ENCODE assay signal across 23 cellular contexts in the genomic region with DNA sequence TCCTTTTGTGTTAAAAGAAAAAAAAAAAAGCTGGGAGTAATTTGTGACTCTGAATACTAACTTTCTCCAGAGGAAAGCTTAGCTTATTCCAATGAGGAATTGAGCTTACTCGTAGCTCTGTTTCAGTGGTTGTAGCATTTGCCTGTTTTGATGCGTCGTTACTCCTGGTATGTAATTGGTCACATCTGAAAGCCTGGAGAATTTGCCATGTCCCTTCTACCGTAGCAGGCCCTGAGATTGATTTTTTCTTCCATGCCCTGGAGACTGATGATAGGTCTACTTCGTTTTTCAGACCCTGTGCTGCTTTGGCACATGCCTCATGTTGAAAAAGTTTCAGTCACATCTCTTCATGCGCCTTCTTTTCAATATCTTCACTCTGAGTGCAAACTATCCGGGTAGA.
"Had no signal": no experiment of that assay in that cellular context is flagged by ENCODE, and none has a peak within 500 bp of the region (broad histone marks: within the 10 kb centered on the region; RNA-seq: fewer than 3 reads in every experiment).

No MANE protein-coding gene starts in this region.

- H3K4me1 Mint-ChIP-seq: activated CD4-positive, alpha-beta T cell treated with anti-CD3 and anti-CD28 coated beads, Interleukin-2, amount 10 ng/mL, durations not matched to agents 24 days and 14 days; naive thymus-derived CD4-positive, alpha-beta T cell had no signal

- H3K36me3 ChIP-seq: brain microvascular endothelial cell, esophagus squamous epithelium, right atrium auricular region, tibial nerve had no signal

- ATAC-seq: left cardiac atrium; naive thymus-derived CD4-positive, alpha-beta T cell; psoas muscle had no signal

- H3K27me3 Mint-ChIP-seq: activated CD4-positive, alpha-beta memory T cell treated with anti-CD3 and anti-CD28 coated beads for 36 hours; activated CD4-positive, alpha-beta T cell treated with anti-CD3 and anti-CD28 coated beads, Interleukin-2, amount 10 ng/mL, durations not matched to agents 24 days and 14 days; activated T-cell treated with anti-CD3 and anti-CD28 coated beads, Interleukin-2, amount 50 U/mL, for 24 hours; naive thymus-derived CD4-positive, alpha-beta T cell had no signal

- H3K4me3 Mint-ChIP-seq: activated CD4-positive, alpha-beta memory T cell treated with anti-CD3 and anti-CD28 coated beads for 36 hours; activated CD4-positive, alpha-beta T cell treated with anti-CD3 and anti-CD28 coated beads, Interleukin-2, amount 10 ng/mL, durations not matched to agents 24 days and 14 days; activated T-cell treated with anti-CD3 and anti-CD28 coated beads, Interleukin-2, amount 50 U/mL, for 24 hours; endodermal cell; naive thymus-derived CD4-positive, alpha-beta T cell had no signal

- H3K79me2 ChIP-seq: parathyroid adenoma had no signal

- H3K9me3 ChIP-seq: esophagus squamous epithelium, psoas muscle, right atrium auricular region, tibial nerve had no signal

- H3K36me3 Mint-ChIP-seq: activated CD4-positive, alpha-beta memory T cell treated with anti-CD3 and anti-CD28 coated beads for 36 hours; naive thymus-derived CD4-positive, alpha-beta T cell had no signal

- H3K4me3 ChIP-seq: esophagus squamous epithelium, psoas muscle, right atrium auricular region, tibial nerve had no signal

- DNase-seq: activated CD4-positive, alpha-beta memory T cell treated with anti-CD3 and anti-CD28 coated beads for 36 hours; activated CD4-positive, alpha-beta T cell treated with anti-CD3 and anti-CD28 coated beads, Interleukin-2, amount 10 ng/mL, durations not matched to agents 24 days and 14 days; activated CD4-positive, CD25-positive, alpha-beta regulatory T cell treated with anti-CD3 and anti-CD28 coated beads, Interleukin-2, amount 50 U/mL, for 72 hours; activated CD8-positive, alpha-beta memory T cell treated with anti-CD3 and anti-CD28 coated beads, Interleukin-2, amount 50 U/mL, for 48 hours; activated gamma-delta T cell treated with Interleukin-2 at 50 U/mL for 16 hours; activated naive CD4-positive, alpha-beta T cell treated with anti-CD3 and anti-CD28 coated beads, Interleukin-2, amount 50 U/mL, for 16 hours; activated T-cell treated with anti-CD3 and anti-CD28 coated beads, Interleukin-2, amount 50 U/mL, for 24 hours; amniotic stem cell; brain microvascular endothelial cell; endodermal cell; esophagus squamous epithelium; left cardiac atrium; mammary epithelial cell; midbrain; naive thymus-derived CD4-positive, alpha-beta T cell; occipital lobe; psoas muscle; stimulated activated CD4-positive, alpha-beta T cell treated with anti-CD3 and anti-CD28 coated beads, Interleukin-2, amount 100 ng/mL, for 48 hours; stimulated activated naive CD4-positive, alpha-beta T cell treated with Interleukin-2 at 50 U/mL for 16 hours; T-helper 2 cell had no signal

- H3K27ac ChIP-seq: brain microvascular endothelial cell, esophagus squamous epithelium, parathyroid adenoma, psoas muscle, right atrium auricular region, tibial nerve had no signal

- H3K27me3 ChIP-seq: brain microvascular endothelial cell, esophagus squamous epithelium, right atrium auricular region, tibial nerve had no signal

- H2AFZ ChIP-seq: parathyroid adenoma had no signal

- H3K9ac ChIP-seq: parathyroid adenoma had no signal

- H3K4me1 ChIP-seq: esophagus squamous epithelium, parathyroid adenoma, psoas muscle, right atrium auricular region, tibial nerve had no signal

- H3K9me3 Mint-ChIP-seq: activated CD4-positive, alpha-beta memory T cell treated with anti-CD3 and anti-CD28 coated beads for 36 hours; activated CD4-positive, alpha-beta T cell treated with anti-CD3 and anti-CD28 coated beads, Interleukin-2, amount 10 ng/mL, durations not matched to agents 24 days and 14 days had no signal

- H3K27ac Mint-ChIP-seq: activated CD4-positive, alpha-beta memory T cell treated with anti-CD3 and anti-CD28 coated beads for 36 hours; activated CD4-positive, alpha-beta T cell treated with anti-CD3 and anti-CD28 coated beads, Interleukin-2, amount 10 ng/mL, durations not matched to agents 24 days and 14 days; activated T-cell treated with anti-CD3 and anti-CD28 coated beads, Interleukin-2, amount 50 U/mL, for 24 hours; endodermal cell; naive thymus-derived CD4-positive, alpha-beta T cell had no signal
